ENCODE assay signal across 14 cellular contexts in the genomic region with DNA sequence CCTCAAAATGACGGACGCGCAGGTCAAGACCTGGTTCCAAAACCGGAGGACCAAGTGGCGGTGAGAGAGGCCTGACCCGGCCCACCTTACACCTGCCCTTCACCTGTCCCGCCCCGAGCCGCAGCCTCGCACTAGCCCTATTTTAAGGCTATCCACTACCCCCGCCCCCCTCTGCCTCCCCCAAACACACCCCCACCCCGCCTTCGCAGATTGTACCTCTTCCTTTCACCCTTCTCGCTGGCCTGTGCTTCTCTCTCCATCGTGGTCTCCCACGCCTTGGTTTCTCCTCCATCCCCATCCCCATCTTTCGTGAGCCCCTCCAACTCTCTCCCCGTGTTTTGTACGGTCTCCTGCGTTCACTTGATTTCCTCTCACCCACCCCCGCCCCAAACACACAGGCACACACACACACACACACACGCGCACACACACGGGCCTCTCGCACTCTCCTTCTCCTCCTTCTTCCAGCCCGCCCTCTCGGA. TPM values are rescaled to one million over a fixed set of nuclear protein-coding genes. Genes with fewer than 3 reads are reported as not detected.
DNase-seq lines count a peak whose midpoint lies in the region; ATAC-seq, FAIRE-seq and TF ChIP-seq lines count a peak whose summit lies in the region.
"Had no signal": no experiment of that assay in that cellular context is flagged by ENCODE, and none has a peak within 500 bp of the region (broad histone marks: within the 10 kb centered on the region; RNA-seq: fewer than 3 reads in every experiment).

No MANE protein-coding gene starts in this region.

- no peak overlapping the region for H2AFZ ChIP-seq in astrocyte (ENCODE audit: low read depth, low read length)
- H2AFZ ChIP-seq: parathyroid adenoma had no signal

- peaks cover 8% of the 10 kb centered on the region for H3K4me1 ChIP-seq in astrocyte (ENCODE audit: insufficient read depth, low read length)

- FAIRE-seq in astrocyte (lab: Jason Lieb, UNC) = no peak
- FAIRE-seq: K562 had no signal

- no peak for TF ChIP-seq CTCF in astrocyte (IDR thresholded peaks at IDR 0.05; ENCODE audit: insufficient read depth, low read depth, low read length)
- no peak for TF ChIP-seq CTCF in mesothelial cell of epicardium (IDR thresholded peaks at IDR 0.05; ENCODE audit: unreplicated experiment)

- peak overlapping the region; percentile 26 for H3K4me2 ChIP-seq in astrocyte (ENCODE audit: low read length)

- intact Hi-C loops in posterior vena cava (cut with DNase I) = no loop called here

- peaks cover 32% of the 10 kb centered on the region for H3K4me1 Mint-ChIP-seq in stimulated activated naive CD8-positive, alpha-beta T cell treated with anti-CD3 and anti-CD28 coated beads, Interleukin-15, Interleukin-2, amounts not matched to agents 100 ng/mL and 50 ng/mL, for 24 hours (ENCODE audit: low read depth)
- H3K4me1 Mint-ChIP-seq in astrocyte (ENCODE audit: low read depth, unreplicated experiment) (peaks cover 4% of the 10 kb centered on the region), mesothelial cell of epicardium (peaks cover 15% of the 10 kb centered on the region)

- no peak overlapping the region for H3K4me3 ChIP-seq in astrocyte (ENCODE audit: insufficient read depth, low read depth, low read length)
- H3K4me3 ChIP-seq: K562, thyroid gland had no signal

- H3K27ac Mint-ChIP-seq in stimulated activated naive CD8-positive, alpha-beta T cell treated with anti-CD3 and anti-CD28 coated beads, Interleukin-15, Interleukin-2, amounts not matched to agents 100 ng/mL and 50 ng/mL, for 24 hours = no peak overlapping the region
- H3K27ac Mint-ChIP-seq in astrocyte (ENCODE audit: unreplicated experiment) = peak overlapping the region; percentile 66
- no peak overlapping the region for H3K27ac Mint-ChIP-seq in mesothelial cell of epicardium

- peaks cover 6% of the 10 kb centered on the region for H3K9me3 ChIP-seq in astrocyte (ENCODE audit: insufficient read depth, low read depth, low read length)
- H3K9me3 ChIP-seq: thyroid gland had no signal

- H3K36me3 Mint-ChIP-seq in stimulated activated naive CD8-positive, alpha-beta T cell treated with anti-CD3 and anti-CD28 coated beads, Interleukin-15, Interleukin-2, amounts not matched to agents 100 ng/mL and 50 ng/mL, for 24 hours (ENCODE audit: low read depth) = no peaks in the 10 kb centered on the region
- peaks cover 3% of the 10 kb centered on the region for H3K36me3 Mint-ChIP-seq in astrocyte (ENCODE audit: low read depth, unreplicated experiment)
- H3K36me3 Mint-ChIP-seq in mesothelial cell of epicardium = no peaks in the 10 kb centered on the region

- H3K27me3 ChIP-seq in astrocyte (ENCODE audit: insufficient read depth, low read length) = peaks cover 91% of the 10 kb centered on the region

- peak overlapping the region; percentile 37 for H3K4me3 Mint-ChIP-seq in stimulated activated naive CD8-positive, alpha-beta T cell treated with anti-CD3 and anti-CD28 coated beads, Interleukin-15, Interleukin-2, amounts not matched to agents 100 ng/mL and 50 ng/mL, for 24 hours
- H3K4me3 Mint-ChIP-seq in astrocyte (ENCODE audit: unreplicated experiment) (no peak overlapping the region), mesothelial cell of epicardium (peak overlapping the region; percentile 31)

- no peaks in the 10 kb centered on the region for H3K9me3 Mint-ChIP-seq in stimulated activated naive CD8-positive, alpha-beta T cell treated with anti-CD3 and anti-CD28 coated beads, Interleukin-15, Interleukin-2, amounts not matched to agents 100 ng/mL and 50 ng/mL, for 24 hours
- H3K9me3 Mint-ChIP-seq in astrocyte (ENCODE audit: unreplicated experiment) (peaks cover 22% of the 10 kb centered on the region), mesothelial cell of epicardium (no peaks in the 10 kb centered on the region)

- H3K9ac ChIP-seq in astrocyte (ENCODE audit: low read length) = no peak overlapping the region
- H3K9ac ChIP-seq: parathyroid adenoma had no signal

- no peaks in the 10 kb centered on the region for H3K79me2 ChIP-seq in astrocyte (ENCODE audit: insufficient read depth, low read length)
- H3K79me2 ChIP-seq: parathyroid adenoma had no signal

- H3K27me3 Mint-ChIP-seq in stimulated activated naive CD8-positive, alpha-beta T cell treated with anti-CD3 and anti-CD28 coated beads, Interleukin-15, Interleukin-2, amounts not matched to agents 100 ng/mL and 50 ng/mL, for 24 hours = peaks cover 66% of the 10 kb centered on the region
- H3K27me3 Mint-ChIP-seq in astrocyte (ENCODE audit: low read depth, unreplicated experiment) (peaks cover 64% of the 10 kb centered on the region), mesothelial cell of epicardium (ENCODE audit: low read depth) (peaks cover 91% of the 10 kb centered on the region)

- H3K36me3 ChIP-seq in astrocyte (ENCODE audit: insufficient read depth, low read length) = no peaks in the 10 kb centered on the region
- H3K36me3 ChIP-seq: thyroid gland had no signal

- H3K27ac ChIP-seq in astrocyte (ENCODE audit: low read depth, low read length) = no peak overlapping the region
- H3K27ac ChIP-seq: parathyroid adenoma, thyroid gland had no signal

- ATAC-seq in stimulated activated naive CD8-positive, alpha-beta T cell treated with anti-CD3 and anti-CD28 coated beads, Interleukin-15, Interleukin-2, amounts not matched to agents 100 U/mL and 50 U/mL, for 24 hours = no peak
- ATAC-seq in HG02678 (IDR thresholded peaks at IDR 0.05; ENCODE audit: unreplicated experiment) = no peak
- ATAC-seq: K562 had no signal

- peaks cover 16% of the 10 kb centered on the region for H4K20me1 ChIP-seq in astrocyte (ENCODE audit: insufficient read depth, low read length)

- no peak for DNase-seq in stimulated activated naive CD8-positive, alpha-beta T cell treated with anti-CD3 and anti-CD28 coated beads, Interleukin-15, Interleukin-2, amounts not matched to agents 100 U/mL and 50 U/mL, for 24 hours
- no peak for DNase-seq in astrocyte (ENCODE audit: low read depth)
- no peak for DNase-seq in mesothelial cell of epicardium (ENCODE audit: low spot score in 2 of 2, unreplicated experiment in 2 of 2)
- no peak for DNase-seq in posterior vena cava (ENCODE audit: low spot score)
- no peak for DNase-seq in cerebellar nuclear complex (lab: John Stamatoyannopoulos, UW)
- DNase-seq in NCI-H526 treated with DMSO at 0.1 percent for 48 hours (lab: John Stamatoyannopoulos, UW) = no peak
- DNase-seq: AML-193, foreskin melanocyte, NCI-H1417 treated with DMSO at 0.1 percent for 48 hours, thyroid gland had no signal

RNA-seq across cellular contexts. Expression of a gene that starts 1.3 kb away (rescaled TPM):
- not detected in 2 replicates for total RNA-seq in astrocyte
- not detected in 3 replicates for total RNA-seq in mesothelial cell of epicardium
- not detected for total RNA-seq in posterior vena cava
- total RNA-seq: K562, thyroid gland had no signal
